ENCODE assay signal across 8 cellular contexts in the genomic region with DNA sequence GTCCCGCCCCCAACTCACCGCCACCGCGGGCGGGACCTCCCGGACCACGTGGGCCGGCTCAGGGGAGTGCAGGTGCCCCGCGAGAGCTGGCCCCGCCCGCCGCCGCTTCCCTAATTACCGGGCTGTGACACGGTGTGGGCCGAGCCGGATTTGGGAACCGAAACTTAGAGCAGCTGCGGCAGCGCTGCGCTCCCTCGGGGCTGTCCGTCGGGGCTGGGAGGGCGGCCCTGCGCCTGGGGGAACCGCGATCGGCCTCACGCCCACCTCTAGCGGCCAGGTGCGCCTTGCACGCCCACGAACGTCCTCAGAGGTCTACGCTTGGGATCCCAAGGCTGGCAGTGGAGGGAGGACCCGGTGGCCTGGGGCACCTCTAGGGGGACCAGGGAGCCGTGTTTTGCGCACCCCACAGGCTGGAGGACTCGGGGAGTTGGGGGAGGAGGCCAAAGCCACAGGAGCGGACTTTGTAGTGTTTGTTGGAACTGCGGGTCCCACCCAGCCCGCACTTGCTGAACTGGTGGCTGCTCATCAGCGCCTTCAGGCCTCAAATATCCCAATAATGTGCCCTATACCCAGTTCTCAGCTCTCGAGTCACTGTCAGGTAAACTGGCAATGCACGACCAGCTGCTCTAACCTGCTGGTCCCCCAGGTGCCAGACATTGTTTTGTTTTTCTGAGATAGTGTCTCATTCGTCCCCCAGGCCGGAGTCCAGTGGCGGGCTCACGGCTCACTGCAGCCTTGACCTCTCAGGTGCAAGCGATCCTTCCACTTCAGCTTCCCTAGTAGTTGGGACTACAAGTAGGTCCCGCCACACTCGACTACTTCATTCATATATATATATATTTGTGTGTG. TPM values are rescaled to one million over a fixed set of nuclear protein-coding genes. Genes with fewer than 3 reads are reported as not detected.
DNase-seq lines count a peak whose midpoint lies in the region; ATAC-seq and TF ChIP-seq lines count a peak whose summit lies in the region.

No MANE protein-coding gene starts in this region.

- intact Hi-C loops in lower leg skin (cut with DNase I; ENCODE audit: low total_unique reads), result no loop called here

- CTCF ChIA-PET in WTC11 (lab: Charles Lee), result interaction anchor here (0.7 to 2.8 kb wide), 8 partner anchors 10 to 428 kb away, joined by 3 to 30 read pairs (median 6); no protein-coding TSS in a partner anchor

- H3K27ac Mint-ChIP-seq in WTC11, result peak overlapping the region; percentile 99
- peak overlapping the region; percentile 92 for H3K27ac Mint-ChIP-seq in central memory CD8-positive, alpha-beta T cell (ENCODE audit: low read depth)

- H3K9me3 Mint-ChIP-seq in WTC11, result no peaks in the 10 kb centered on the region
- no peaks in the 10 kb centered on the region for H3K9me3 Mint-ChIP-seq in central memory CD8-positive, alpha-beta T cell

- peak; percentile 63 for ATAC-seq in HG02571 (IDR thresholded peaks at IDR 0.05; ENCODE audit: unreplicated experiment)
- ATAC-seq in WTC11, result peak; percentile 55
- peak; percentile 57 for ATAC-seq in central memory CD8-positive, alpha-beta T cell (replicated peaks; ENCODE audit: extremely low read depth, poor library complexity, severe bottlenecking)

- TF ChIP-seq POLR2A in lower leg skin (IDR thresholded peaks at IDR 0.05), result no peak

- no peaks in the 10 kb centered on the region for H3K27me3 Mint-ChIP-seq in WTC11 (ENCODE audit: low read depth)
- no peaks in the 10 kb centered on the region for H3K27me3 Mint-ChIP-seq in central memory CD8-positive, alpha-beta T cell

- WGBS in lower leg skin, 2 donors, result 21 to 25% methylated on average over 32 to 36 of the region's 54 CpGs

- DNase-seq in GM13977 (ENCODE audit: low spot score) (peak; percentile 96), NAMALWA (ENCODE audit: low spot score) (peak; percentile 99), WTC11 (ENCODE audit: low spot score) (peak; percentile 90), lower leg skin (ENCODE audit: low spot score in 2 of 2) (peak; percentile 76 to 95), H4 (ENCODE audit: low spot score) (no peak)
- peak; percentile 52 to 65 for DNase-seq in central memory CD8-positive, alpha-beta T cell (ENCODE audit: low spot score in 2 of 2)
- peak; percentile 58 to 79 (median 60) for DNase-seq in stimulated activated CD4-positive, alpha-beta T cell treated with anti-CD3 and anti-CD28 coated beads, TNF-alpha, amount 100 ng/mL, for 24 hours (ENCODE audit: low read depth in 3 of 3)

- no peaks in the 10 kb centered on the region; the same call in 1 of the 2 replicates for H3K36me3 Mint-ChIP-seq in WTC11
- peaks cover 26% of the 10 kb centered on the region for H3K36me3 Mint-ChIP-seq in central memory CD8-positive, alpha-beta T cell (ENCODE audit: insufficient read depth)

- in situ Hi-C loops in GM13977 (cut with MboI; ENCODE audit: low pct_unique_long_range_greater_than_20kb, low sequenced_read_pairs, unreplicated experiment), result no loop called here

- POLR2A ChIA-PET in WTC11 (lab: Charles Lee), result interaction anchor here (1.1 to 1.3 kb wide), 2 partner anchors 61 to 270 kb away, joined by 3 read pairs; no protein-coding TSS in a partner anchor

- peak overlapping the region; percentile 81 for H3K4me3 Mint-ChIP-seq in WTC11
- peak overlapping the region; percentile 80 for H3K4me3 Mint-ChIP-seq in central memory CD8-positive, alpha-beta T cell

- peak; percentile 34 for TF ChIP-seq CTCF in GM13977 (IDR thresholded peaks at IDR 0.05; ENCODE audit: extremely low read depth, insufficient read depth, missing control alignments)
- no peak for TF ChIP-seq CTCF in WTC11 (IDR thresholded peaks at IDR 0.05)
- no peak for TF ChIP-seq CTCF in lower leg skin (IDR thresholded peaks at IDR 0.05)

- H3K4me3 ChIP-seq in lower leg skin (ENCODE audit: low read depth, poor library complexity, severe bottlenecking), result peak overlapping the region; percentile 18

- H3K4me1 Mint-ChIP-seq in WTC11, result peaks cover 56% of the 10 kb centered on the region
- peaks cover 60% of the 10 kb centered on the region for H3K4me1 Mint-ChIP-seq in central memory CD8-positive, alpha-beta T cell

TF ChIP-seq in WTC11, 78 proteins besides CTCF, POLR2A, EP300 and RAD21 (continues in another document):
- TF ChIP-seq TCF7 (CRISPR knock-in tag; IDR thresholded peaks at IDR 0.05; ENCODE audit: low read depth) (no peak), HMGA2 (CRISPR knock-in tag; IDR thresholded peaks at IDR 0.05) (no peak), NR2C2 (CRISPR knock-in tag; IDR thresholded peaks at IDR 0.05) (no peak), ZNF232 (CRISPR knock-in tag; IDR thresholded peaks at IDR 0.05) (peak; percentile 56; the same call in 1 of the 2 replicates), SMAD4 (CRISPR knock-in tag; IDR thresholded peaks at IDR 0.05) (no peak), KAT7 (CRISPR knock-in tag; IDR thresholded peaks at IDR 0.05; ENCODE audit: borderline replicate concordance) (no peak), SMAD3 (CRISPR knock-in tag; IDR thresholded peaks at IDR 0.05; ENCODE audit: borderline replicate concordance) (no peak; the same call in 1 of the 2 replicates), SP1 (CRISPR knock-in tag; conservative IDR thresholded peaks at IDR 0.05) (peak; percentile 62; the same call in 1 of the 2 replicates), FOXK1 (CRISPR knock-in tag; IDR thresholded peaks at IDR 0.05) (peak; percentile 82; the same call in 1 of the 2 replicates), ZNF219 (CRISPR knock-in tag; IDR thresholded peaks at IDR 0.05; ENCODE audit: borderline replicate concordance) (0 out of 2 replicates have a peak, but pooled peaks have one; percentile 63), TEAD1 (CRISPR knock-in tag; IDR thresholded peaks at IDR 0.05) (0 out of 2 replicates have a peak, but pooled peaks have one; percentile 44)
- TF ChIP-seq, protein P1, sequence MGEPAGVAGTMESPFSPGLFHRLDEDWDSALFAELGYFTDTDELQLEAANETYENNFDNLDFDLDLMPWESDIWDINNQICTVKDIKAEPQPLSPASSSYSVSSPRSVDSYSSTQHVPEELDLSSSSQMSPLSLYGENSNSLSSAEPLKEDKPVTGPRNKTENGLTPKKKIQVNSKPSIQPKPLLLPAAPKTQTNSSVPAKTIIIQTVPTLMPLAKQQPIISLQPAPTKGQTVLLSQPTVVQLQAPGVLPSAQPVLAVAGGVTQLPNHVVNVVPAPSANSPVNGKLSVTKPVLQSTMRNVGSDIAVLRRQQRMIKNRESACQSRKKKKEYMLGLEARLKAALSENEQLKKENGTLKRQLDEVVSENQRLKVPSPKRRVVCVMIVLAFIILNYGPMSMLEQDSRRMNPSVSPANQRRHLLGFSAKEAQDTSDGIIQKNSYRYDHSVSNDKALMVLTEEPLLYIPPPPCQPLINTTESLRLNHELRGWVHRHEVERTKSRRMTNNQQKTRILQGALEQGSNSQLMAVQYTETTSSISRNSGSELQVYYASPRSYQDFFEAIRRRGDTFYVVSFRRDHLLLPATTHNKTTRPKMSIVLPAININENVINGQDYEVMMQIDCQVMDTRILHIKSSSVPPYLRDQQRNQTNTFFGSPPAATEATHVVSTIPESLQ (CRISPR knock-in tag; IDR thresholded peaks at IDR 0.05), result no peak
- TF ChIP-seq, protein P2, sequence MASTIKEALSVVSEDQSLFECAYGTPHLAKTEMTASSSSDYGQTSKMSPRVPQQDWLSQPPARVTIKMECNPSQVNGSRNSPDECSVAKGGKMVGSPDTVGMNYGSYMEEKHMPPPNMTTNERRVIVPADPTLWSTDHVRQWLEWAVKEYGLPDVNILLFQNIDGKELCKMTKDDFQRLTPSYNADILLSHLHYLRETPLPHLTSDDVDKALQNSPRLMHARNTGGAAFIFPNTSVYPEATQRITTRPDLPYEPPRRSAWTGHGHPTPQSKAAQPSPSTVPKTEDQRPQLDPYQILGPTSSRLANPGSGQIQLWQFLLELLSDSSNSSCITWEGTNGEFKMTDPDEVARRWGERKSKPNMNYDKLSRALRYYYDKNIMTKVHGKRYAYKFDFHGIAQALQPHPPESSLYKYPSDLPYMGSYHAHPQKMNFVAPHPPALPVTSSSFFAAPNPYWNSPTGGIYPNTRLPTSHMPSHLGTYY (CRISPR knock-in tag; IDR thresholded peaks at IDR 0.05), result peak; percentile 1; the same call in 1 of the 2 replicates
- TF ChIP-seq, protein P3, sequence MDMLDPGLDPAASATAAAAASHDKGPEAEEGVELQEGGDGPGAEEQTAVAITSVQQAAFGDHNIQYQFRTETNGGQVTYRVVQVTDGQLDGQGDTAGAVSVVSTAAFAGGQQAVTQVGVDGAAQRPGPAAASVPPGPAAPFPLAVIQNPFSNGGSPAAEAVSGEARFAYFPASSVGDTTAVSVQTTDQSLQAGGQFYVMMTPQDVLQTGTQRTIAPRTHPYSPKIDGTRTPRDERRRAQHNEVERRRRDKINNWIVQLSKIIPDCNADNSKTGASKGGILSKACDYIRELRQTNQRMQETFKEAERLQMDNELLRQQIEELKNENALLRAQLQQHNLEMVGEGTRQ (CRISPR knock-in tag; IDR thresholded peaks at IDR 0.05), result peak; percentile 91
- TF ChIP-seq, protein P4, sequence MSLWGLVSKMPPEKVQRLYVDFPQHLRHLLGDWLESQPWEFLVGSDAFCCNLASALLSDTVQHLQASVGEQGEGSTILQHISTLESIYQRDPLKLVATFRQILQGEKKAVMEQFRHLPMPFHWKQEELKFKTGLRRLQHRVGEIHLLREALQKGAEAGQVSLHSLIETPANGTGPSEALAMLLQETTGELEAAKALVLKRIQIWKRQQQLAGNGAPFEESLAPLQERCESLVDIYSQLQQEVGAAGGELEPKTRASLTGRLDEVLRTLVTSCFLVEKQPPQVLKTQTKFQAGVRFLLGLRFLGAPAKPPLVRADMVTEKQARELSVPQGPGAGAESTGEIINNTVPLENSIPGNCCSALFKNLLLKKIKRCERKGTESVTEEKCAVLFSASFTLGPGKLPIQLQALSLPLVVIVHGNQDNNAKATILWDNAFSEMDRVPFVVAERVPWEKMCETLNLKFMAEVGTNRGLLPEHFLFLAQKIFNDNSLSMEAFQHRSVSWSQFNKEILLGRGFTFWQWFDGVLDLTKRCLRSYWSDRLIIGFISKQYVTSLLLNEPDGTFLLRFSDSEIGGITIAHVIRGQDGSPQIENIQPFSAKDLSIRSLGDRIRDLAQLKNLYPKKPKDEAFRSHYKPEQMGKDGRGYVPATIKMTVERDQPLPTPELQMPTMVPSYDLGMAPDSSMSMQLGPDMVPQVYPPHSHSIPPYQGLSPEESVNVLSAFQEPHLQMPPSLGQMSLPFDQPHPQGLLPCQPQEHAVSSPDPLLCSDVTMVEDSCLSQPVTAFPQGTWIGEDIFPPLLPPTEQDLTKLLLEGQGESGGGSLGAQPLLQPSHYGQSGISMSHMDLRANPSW (CRISPR knock-in tag; conservative IDR thresholded peaks at IDR 0.05; ENCODE audit: low read depth), result no peak

RNA-seq across cellular contexts. Expression of a gene that starts 0.8 kb away (rescaled TPM):
- total RNA-seq in WTC11 (2021) (106 to 124 TPM (median 119 TPM) in 3 replicates), lower leg skin (10 to 100 TPM; 45.4 to 58.0 (median 54.2) TPM)
- 27.4 and 36.7 TPM in 2 replicates for total RNA-seq in H4 (2014; rRNA removed; shearing (Covaris generic))

RNA-seq across cellular contexts. Expression of a gene that starts 54.9 kb away (rescaled TPM):
- total RNA-seq in WTC11 (2021) (47.8 to 54.7 TPM (median 52.0 TPM) in 3 replicates), lower leg skin (10 to 100 TPM; 18.1 to 56.9 (median 27.7) TPM)
- 3.8 and 7.0 TPM in 2 replicates for total RNA-seq in H4 (2014; rRNA removed; shearing (Covaris generic))
